Comparison of ENCODE assay signal across 2 cellular contexts in the genomic region with DNA sequence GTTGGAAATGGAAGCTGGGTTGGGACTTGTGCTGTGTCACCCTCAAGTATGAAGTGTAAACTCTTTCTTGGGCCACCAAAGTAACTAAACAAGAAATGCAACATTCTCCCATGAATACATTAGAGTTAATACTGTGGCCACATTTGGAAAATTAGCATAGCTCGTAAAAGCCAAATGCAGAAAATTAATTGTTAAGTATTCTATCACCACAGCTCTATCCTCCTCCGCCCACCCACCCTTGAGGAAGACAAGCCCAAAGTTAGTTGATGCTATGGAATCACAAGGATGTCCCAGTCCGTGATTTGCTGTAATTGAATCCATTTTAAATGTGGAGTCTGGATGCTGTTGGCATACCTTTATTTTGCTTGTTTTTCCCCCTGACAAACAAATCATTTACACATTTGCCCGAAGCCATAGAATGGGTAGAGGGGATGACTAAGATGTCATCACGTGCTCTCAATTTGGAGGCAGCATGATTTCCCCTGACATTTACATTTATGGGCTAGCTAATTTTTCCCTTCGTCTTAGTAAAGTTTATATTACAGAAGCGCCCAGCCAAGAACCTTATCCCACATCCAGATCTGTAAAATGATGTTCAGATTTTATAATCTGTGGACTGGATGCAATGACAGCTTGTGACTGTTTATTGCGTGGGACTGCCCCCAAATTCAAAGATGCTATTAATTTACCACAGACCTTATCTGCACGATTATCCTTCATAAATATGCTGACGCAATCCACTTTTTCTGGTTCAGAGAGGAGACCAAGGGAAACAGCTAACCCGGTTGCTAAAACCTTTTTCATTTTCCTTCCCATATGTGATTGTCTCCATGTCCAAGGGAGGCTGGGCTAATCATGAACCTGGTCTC.
TF ChIP-seq lines count a peak whose summit lies in the region.

No MANE protein-coding gene starts in this region.

TF ChIP-seq in H1, 55 proteins besides CTCF, POLR2A, EP300 and RAD21 (continued from another document):
- TF ChIP-seq GABPA (IDR thresholded peaks at IDR 0.05; ENCODE audit: borderline replicate concordance, insufficient read depth, low read length) (no peak), CBX8 (IDR thresholded peaks at IDR 0.05; ENCODE audit: borderline replicate concordance, low read depth, low read length) (peak; percentile 17; the same call in 1 of the 2 replicates)
TF ChIP-seq in H1: peak in this region for 3.

TF ChIP-seq in GM12891, 5 proteins besides CTCF, POLR2A, EP300 and RAD21 (continued from another document):
- TF ChIP-seq TAF1 (IDR thresholded peaks at IDR 0.05; ENCODE audit: low read depth, low read length) (no peak), POLR2AphosphoS5 (IDR thresholded peaks at IDR 0.05; ENCODE audit: low read depth, low read length) (no peak)
